1 cellular context compared by ENCODE assay signal in genomic region chr2:191150451-191151314, GRCh38.
A peak's percentile ranks its signal among the peaks of the same experiment; 100 is the strongest.
TF ChIP-seq lines count a peak whose summit lies in the region.

STAT4 (minus strand) TSS chr2:191150994; CDS start chr2:191148203, 2,791 bp downstream.

TF ChIP-seq in H1, 55 proteins besides CTCF, POLR2A, EP300 and RAD21 (continued from another document):
- TF ChIP-seq CHD7 (IDR thresholded peaks at IDR 0.05; ENCODE audit: insufficient replicate concordance, low read length) = no peak
- TF ChIP-seq POLR2AphosphoS5 (IDR thresholded peaks at IDR 0.05; ENCODE audit: low read depth, low read length) = no peak
- no peak for TF ChIP-seq HDAC6 (IDR thresholded peaks at IDR 0.05; ENCODE audit: low read depth, low read length)
- no peak for TF ChIP-seq JUN (IDR thresholded peaks at IDR 0.05; ENCODE audit: low read depth, low read length)
- TF ChIP-seq EZH2 (IDR thresholded peaks at IDR 0.05; ENCODE audit: low read depth, low read length, severe bottlenecking) = no peak
- no peak for TF ChIP-seq SRF (IDR thresholded peaks at IDR 0.05; ENCODE audit: low read depth, low read length)
- no peak for TF ChIP-seq CBX5 (IDR thresholded peaks at IDR 0.05; ENCODE audit: low read depth, low read length)
- no peak for TF ChIP-seq CTBP2 (IDR thresholded peaks at IDR 0.05; ENCODE audit: borderline replicate concordance, insufficient read depth, insufficient read length, low read length)
- no peak for TF ChIP-seq CHD2 (IDR thresholded peaks at IDR 0.05; ENCODE audit: low read length)
- no peak for TF ChIP-seq CREB1 (IDR thresholded peaks at IDR 0.05)
- TF ChIP-seq SIN3A (conservative IDR thresholded peaks at IDR 0.05 in 1 of 2, IDR thresholded peaks at IDR 0.05 in 1 of 2; ENCODE audit: low read depth in 1 of 2, low read length in 2 of 2) = 0 out of 4 replicates have a peak, but pooled peaks of 1 of the 2 experiments have one; percentile 15
- no peak for TF ChIP-seq HDAC2 (IDR thresholded peaks at IDR 0.05; ENCODE audit: borderline replicate concordance in 1 of 2, low read depth in 2 of 2, low read length in 2 of 2)
- no peak for TF ChIP-seq JUND (IDR thresholded peaks at IDR 0.05; ENCODE audit: low read length)
- no peak for TF ChIP-seq EGR1 (IDR thresholded peaks at IDR 0.05; ENCODE audit: borderline replicate concordance, low read depth, low read length)
- TF ChIP-seq FOSL1 (IDR thresholded peaks at IDR 0.05; ENCODE audit: insufficient read depth, low read depth, low read length) = no peak
- no peak for TF ChIP-seq PHF8 (conservative IDR thresholded peaks at IDR 0.05; ENCODE audit: low read depth, low read length)
- peak; percentile 78 for TF ChIP-seq ASH2L (IDR thresholded peaks at IDR 0.05; ENCODE audit: low read length)
- no peak for TF ChIP-seq KDM5A (IDR thresholded peaks at IDR 0.05; ENCODE audit: low read length)
- TF ChIP-seq MAFK (IDR thresholded peaks at IDR 0.05; ENCODE audit: low read depth, low read length) = no peak
- 0 out of 2 replicates have a peak, but pooled peaks have one; percentile 30 for TF ChIP-seq YY1 (IDR thresholded peaks at IDR 0.05; ENCODE audit: low read depth, low read length)
- no peak for TF ChIP-seq CHD1 (IDR thresholded peaks at IDR 0.05; ENCODE audit: low read depth, low read length)
- TF ChIP-seq GABPA (IDR thresholded peaks at IDR 0.05; ENCODE audit: borderline replicate concordance, insufficient read depth, low read length) = no peak
- TF ChIP-seq E2F6 (IDR thresholded peaks at IDR 0.05) = no peak
- TF ChIP-seq NRF1 (IDR thresholded peaks at IDR 0.05; ENCODE audit: low read depth, low read length) = no peak
- TF ChIP-seq TCF12 (IDR thresholded peaks at IDR 0.05; ENCODE audit: low read depth, low read length) = no peak
- no peak for TF ChIP-seq ZNF274 (IDR thresholded peaks at IDR 0.05; ENCODE audit: borderline replicate concordance, extremely low read depth, low read length)
- TF ChIP-seq NANOG (IDR thresholded peaks at IDR 0.05; ENCODE audit: insufficient read depth, low read depth, low read length, poor library complexity, severe bottlenecking) = no peak
- TF ChIP-seq CBX8 (IDR thresholded peaks at IDR 0.05; ENCODE audit: borderline replicate concordance, low read depth, low read length) = no peak
- 0 out of 2 replicates have a peak, but pooled peaks have one; percentile 27 for TF ChIP-seq SUZ12 (IDR thresholded peaks at IDR 0.05; ENCODE audit: low read length)
- TF ChIP-seq KDM4A (IDR thresholded peaks at IDR 0.05; ENCODE audit: low read depth, low read length, severe bottlenecking) = peak; percentile 93
- no peak for TF ChIP-seq GTF2F1 (IDR thresholded peaks at IDR 0.05; ENCODE audit: borderline replicate concordance, low read depth, low read length)
